In genomic region chrX:48801281-48802088, GRCh38 we compare ENCODE assay signal across 8 cellular contexts.
DNase-seq lines count a peak whose midpoint lies in the region; ATAC-seq and TF ChIP-seq lines count a peak whose summit lies in the region.

Gene HDAC6 (plus strand): TSS chrX:48802067. CDS start chrX:48802693, 626 bp downstream.

- no peak for TF ChIP-seq CTCF in AG09319 (IDR thresholded peaks at IDR 0.05; ENCODE audit: low read depth, low read length)

- peak; percentile 82 for ATAC-seq in GM19035 (IDR thresholded peaks at IDR 0.05; ENCODE audit: unreplicated experiment)
- ATAC-seq in HG03354 (IDR thresholded peaks at IDR 0.05; ENCODE audit: poor library complexity, severe bottlenecking, unreplicated experiment): peak; percentile 89

- DNase-seq in AG09319 (ENCODE audit: extremely low read depth, low read depth) (peak; percentile 95), NCI-H446 treated with DMSO at 0.1 percent for 48 hours (lab: John Stamatoyannopoulos, UW) (peak; percentile 95), cerebellar nuclear complex (lab: John Stamatoyannopoulos, UW) (peak; percentile 82 to 90), islet precursor cell (peak; percentile 99)
- peak; percentile 90 for DNase-seq in activated CD4-positive, CD25-positive, alpha-beta regulatory T cell treated with anti-CD3 and anti-CD28 coated beads, Interleukin-2, amount 50 U/mL, for 72 hours
- peak; percentile 81 to 92 (median 89) for DNase-seq in stimulated activated CD4-positive, alpha-beta T cell treated with anti-CD3 and anti-CD28 coated beads, Interleukin-12 subunit alpha, Interleukin-12 subunit beta, amount 100 ng/mL, for 48 hours (ENCODE audit: low read depth in 2 of 3, low spot score in 1 of 3)

Comparison
In these comparisons a context has a peak if more than half of its experiments do, and no peak if none do; other contexts are left out.
1. Peak in every context shown above with its lines: DNase-seq and ATAC-seq.